ENCODE assay signal across 12 cellular contexts in genomic region chr6:111555041-111555440, GRCh38. TPM values are rescaled to one million over a fixed set of nuclear protein-coding genes. Genes with fewer than 3 reads are reported as not detected.
DNase-seq lines count a peak whose midpoint lies in the region; ATAC-seq and TF ChIP-seq lines count a peak whose summit lies in the region.
"Had no signal": no experiment of that assay in that cellular context is flagged by ENCODE, and none has a peak within 500 bp of the region (broad histone marks: within the 10 kb centered on the region; RNA-seq: fewer than 3 reads in every experiment).

No MANE protein-coding gene starts in this region.

- H3K9me3 ChIP-seq in Panc1 (ENCODE audit: control insufficient read depth, insufficient read depth, low read depth, low read length) (no peaks in the 10 kb centered on the region), skeletal muscle satellite cell (replicated peaks; ENCODE audit: low read length) (no peaks in the 10 kb centered on the region)

- POLR2A ChIA-PET in Panc1 (lab: Charles Lee) = no interaction called here

- intact Hi-C loops in Panc1 (cut with micrococcal nuclease; ENCODE audit: unreplicated experiment) = no loop called here

- H3K4me2 ChIP-seq in skeletal muscle satellite cell (ENCODE audit: low read length) = peak overlapping the region; percentile 25

- H3K9ac ChIP-seq in skeletal muscle satellite cell (ENCODE audit: low read depth, low read length) = peak overlapping the region; percentile 39

- ATAC-seq in Panc1 = no peak
- no peak for ATAC-seq in HG03521 (IDR thresholded peaks at IDR 0.05; ENCODE audit: unreplicated experiment)

- H3K4me1 ChIP-seq in Panc1 (ENCODE audit: control insufficient read depth, insufficient read depth, low read length) (peaks cover 74% of the 10 kb centered on the region), skeletal muscle satellite cell (ENCODE audit: control insufficient read depth, insufficient read depth, low read length) (peaks cover 53% of the 10 kb centered on the region)

- H3K36me3 ChIP-seq in Panc1 (ENCODE audit: control insufficient read depth, insufficient read depth, low read length) (no peaks in the 10 kb centered on the region), skeletal muscle satellite cell (ENCODE audit: insufficient read depth, low read length) (peaks cover 6% of the 10 kb centered on the region)

- H3K27me3 ChIP-seq in Panc1 (ENCODE audit: control insufficient read depth, insufficient read depth, low read length) (no peaks in the 10 kb centered on the region), skeletal muscle satellite cell (ENCODE audit: control insufficient read depth, insufficient read depth, low read length) (no peaks in the 10 kb centered on the region)

- H3K4me3 ChIP-seq in Panc1 (ENCODE audit: low read depth in 2 of 2, low read length in 2 of 2) (no peak overlapping the region), skeletal muscle satellite cell (ENCODE audit: low read length) (no peak overlapping the region)

- CTCF ChIA-PET in Panc1 (lab: Charles Lee) = interaction anchor here (1.1 kb wide), 1 partner anchor 10 kb away, joined by 3 read pairs; no protein-coding TSS in a partner anchor

- TF ChIP-seq CTCF in Panc1 (IDR thresholded peaks at IDR 0.05) (no peak), GM10266 (IDR thresholded peaks at IDR 0.05; ENCODE audit: control insufficient read depth, insufficient read depth, low read depth, missing control alignments) (no peak)

- H3K27ac ChIP-seq in Panc1 (ENCODE audit: low read length) = peak overlapping the region; percentile 92

- DNase-seq in Caki2 (ENCODE audit: low read depth) (peak; percentile 67), Panc1 (ENCODE audit: low read depth, low spot score) (no peak), globus pallidus (ENCODE audit: low spot score) (peak; percentile 72), GM10266 (ENCODE audit: extremely low spot score) (no peak), NK-92 (lab: John Stamatoyannopoulos, UW; ENCODE audit: unreplicated experiment) (no peak)
- no peak for DNase-seq in activated naive CD4-positive, alpha-beta T cell treated with Interleukin-2 at 50 U/mL for 16 hours
- DNase-seq: activated effector memory CD4-positive, alpha-beta T cell treated with anti-CD3 and anti-CD28 coated beads, Interleukin-2, amount 50 U/mL, for 16 hours; GF-D8; mesendoderm; NCI-H748 treated with DMSO at 0.1 percent for 48 hours had no signal

- in situ Hi-C loops in Caki2 (cut with HindIII; ENCODE audit: low pct_unique_long_range_greater_than_20kb, low sequenced_read_pairs) (no loop called here), Panc1 (cut with HindIII; ENCODE audit: low pct_unique_long_range_greater_than_20kb, low sequenced_read_pairs) (no loop called here)

- BruUV-seq in Panc1 (replicated peaks; lab: Mats Ljungman, UMichigan) = no TSS peak

RNA-seq across cellular contexts. Expression of gene TRAF3IP2, which starts 50.6 kb away (rescaled TPM):
- 41.7 and 48.9 TPM in 2 replicates for total RNA-seq in Caki2 (2014; rRNA removed; shearing (Covaris generic); ENCODE audit: low replicate concordance)
- 43.3 TPM for total RNA-seq in Panc1 (2021; ENCODE audit: unreplicated experiment)
- 27.5 TPM for polyA plus RNA-seq in Panc1 (2012; ENCODE audit: insufficient read length)
- 23.8 and 34.9 TPM in 2 replicates for total RNA-seq in skeletal muscle satellite cell (2012; rRNA removed)

Comparison
In these comparisons a context has a peak if more than half of its experiments do, and no peak if none do; other contexts are left out.
1. DNase-seq: peak in Caki2 (single experiment) and globus pallidus (single experiment); none in Panc1 (single experiment), activated naive CD4-positive, alpha-beta T cell treated with Interleukin-2 at 50 U/mL for 16 hours (single experiment), GM10266 (single experiment) and NK-92 (single experiment).